ENCODE assay signal across 11 cellular contexts in the genomic region with DNA sequence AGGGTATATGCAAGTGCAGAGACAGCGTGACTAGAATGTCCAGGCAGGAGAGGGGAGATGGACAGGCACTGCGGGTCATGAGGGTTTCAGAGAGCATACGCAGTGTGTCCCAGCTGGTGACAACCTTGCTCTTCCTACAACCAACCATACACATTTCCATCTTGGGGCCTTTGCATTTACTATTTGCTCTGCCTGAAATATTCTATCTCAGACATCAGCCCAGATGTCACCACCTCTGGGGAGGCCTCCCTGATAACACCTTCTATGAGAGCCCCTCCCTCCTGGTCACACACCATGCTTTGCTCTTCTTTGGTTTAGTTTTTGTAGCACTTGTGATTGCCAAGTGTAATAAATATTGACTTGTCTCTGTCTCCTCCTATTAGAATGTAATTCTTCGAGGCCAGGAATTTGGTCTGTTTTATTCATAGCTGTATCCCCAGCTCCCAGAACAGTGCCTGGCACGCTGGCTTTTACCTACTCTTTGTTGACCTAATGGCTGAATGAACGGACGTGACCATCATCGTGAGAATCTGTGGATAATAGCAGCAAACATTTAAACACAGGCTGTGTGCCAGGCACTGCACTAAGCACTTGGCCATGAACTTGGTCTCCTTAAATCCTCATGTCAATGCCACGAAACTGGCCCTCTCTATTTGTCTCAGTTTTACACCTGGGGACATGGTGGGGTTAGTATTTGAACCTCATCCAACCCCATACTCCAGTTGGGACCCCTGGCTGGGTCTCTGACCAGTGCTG. TPM values are rescaled to one million over a fixed set of nuclear protein-coding genes. Genes with fewer than 3 reads are reported as not detected.
DNase-seq lines count a peak whose midpoint lies in the region; ATAC-seq, FAIRE-seq and TF ChIP-seq lines count a peak whose summit lies in the region.
"Had no signal": no experiment of that assay in that cellular context is flagged by ENCODE, and none has a peak within 500 bp of the region (broad histone marks: within the 10 kb centered on the region; RNA-seq: fewer than 3 reads in every experiment).

No MANE protein-coding gene starts in this region.

- TF ChIP-seq CTCF in Loucy (conservative IDR thresholded peaks at IDR 0.05; ENCODE audit: low read length) (no peak), esophagus squamous epithelium (IDR thresholded peaks at IDR 0.05) (no peak)

- peak; percentile 50 for FAIRE-seq in GM12891 (lab: Jason Lieb, UNC)

- no peak for DNase-seq in GM12891 (ENCODE audit: insufficient read length, low spot score)
- DNase-seq in memory B cell (ENCODE audit: low spot score in 2 of 2) = no peak
- no peak for DNase-seq in NCI-H524 (lab: John Stamatoyannopoulos, UW)
- DNase-seq in activated T-helper 2 cell treated with anti-CD3 and anti-CD28 coated beads, Interferon-gamma antibody, Interleukin-2, Interleukin-4, amounts not matched to agents 10 μg/mL and 5 μg/mL and 100 μg/mL, durations not matched to agents 14 hours and 24 hours and 36 hours (ENCODE audit: low spot score) = no peak
- DNase-seq in esophagus squamous epithelium (lab: John Stamatoyannopoulos, UW) = no peak

- peak overlapping the region; percentile 65; the same call in 1 of the 2 replicates for H2AFZ ChIP-seq in Loucy (ENCODE audit: low read length)

- H3K4me1 ChIP-seq in Loucy (ENCODE audit: insufficient read depth, low read length, poor library complexity, severe bottlenecking) = peaks cover 70% of the 10 kb centered on the region
- peaks cover 0 to 24% (median 0%) of the 10 kb centered on the region in 3 donors for H3K4me1 ChIP-seq in esophagus squamous epithelium
- H3K4me1 ChIP-seq: psoas muscle had no signal

- peak overlapping the region; percentile 81 for H3K9ac ChIP-seq in Loucy (ENCODE audit: low read depth, low read length, poor library complexity, severe bottlenecking)

- H3K36me3 ChIP-seq in Loucy (ENCODE audit: insufficient read depth, low read length) (no peaks in the 10 kb centered on the region), esophagus squamous epithelium (no peaks in the 10 kb centered on the region)
- H3K36me3 ChIP-seq: heart right ventricle, thoracic aorta had no signal

- H3K27me3 ChIP-seq in Loucy (ENCODE audit: insufficient read depth, low read length, poor library complexity, severe bottlenecking) (no peaks in the 10 kb centered on the region), esophagus squamous epithelium (no peaks in the 10 kb centered on the region)
- H3K27me3 ChIP-seq: heart right ventricle had no signal

- intact Hi-C loops in activated T-helper 2 cell treated with anti-CD3 and anti-CD28 coated beads, Interferon-gamma antibody, Interleukin-2, Interleukin-4, amounts not matched to agents 10 μg/mL and 5 μg/mL and 100 μg/mL, durations not matched to agents 14 hours and 24 hours and 36 hours (cut with micrococcal nuclease) = loop anchor here (5.0 kb wide), 1 partner anchor 34 kb away; no protein-coding TSS in a partner anchor
- intact Hi-C loops in esophagus squamous epithelium (cut with DNase I) = no loop called here

- H3K4me1 Mint-ChIP-seq in memory B cell = peaks cover 69% of the 10 kb centered on the region
- peaks cover 14% of the 10 kb centered on the region for H3K4me1 Mint-ChIP-seq in activated T-helper 2 cell treated with anti-CD3 and anti-CD28 coated beads, Interferon-gamma antibody, Interleukin-2, Interleukin-4, amounts not matched to agents 10 μg/mL and 5 μg/mL and 100 μg/mL, durations not matched to agents 14 hours and 24 hours and 36 hours (ENCODE audit: low read depth)

- no peaks in the 10 kb centered on the region for H3K9me2 ChIP-seq in Loucy (replicated peaks; ENCODE audit: low read depth, low read length)

- H3K36me3 Mint-ChIP-seq in memory B cell = peaks cover 14% of the 10 kb centered on the region
- H3K36me3 Mint-ChIP-seq in activated T-helper 2 cell treated with anti-CD3 and anti-CD28 coated beads, Interferon-gamma antibody, Interleukin-2, Interleukin-4, amounts not matched to agents 10 μg/mL and 5 μg/mL and 100 μg/mL, durations not matched to agents 14 hours and 24 hours and 36 hours (ENCODE audit: low read depth) = no peaks in the 10 kb centered on the region

- no peaks in the 10 kb centered on the region for H3K27me3 Mint-ChIP-seq in memory B cell
- H3K27me3 Mint-ChIP-seq in activated T-helper 2 cell treated with anti-CD3 and anti-CD28 coated beads, Interferon-gamma antibody, Interleukin-2, Interleukin-4, amounts not matched to agents 10 μg/mL and 5 μg/mL and 100 μg/mL, durations not matched to agents 14 hours and 24 hours and 36 hours (ENCODE audit: low read depth) = no peaks in the 10 kb centered on the region

- peaks cover 42% of the 10 kb centered on the region; the same call in 1 of the 2 replicates for H3K79me2 ChIP-seq in Loucy (ENCODE audit: insufficient read depth, low read length)

- no peaks in the 10 kb centered on the region for H3K9me3 ChIP-seq in Loucy (ENCODE audit: insufficient read depth, low read depth, low read length)
- H3K9me3 ChIP-seq in esophagus squamous epithelium = no peaks in the 10 kb centered on the region
- H3K9me3 ChIP-seq: heart right ventricle, psoas muscle, thoracic aorta had no signal

- 39 to 42% methylated on average over 8 to 9 of the region's 9 CpGs for WGBS in esophagus squamous epithelium, 2 donors

- TF ChIP-seq POLR2A in GM12891 (IDR thresholded peaks at IDR 0.05; ENCODE audit: low read depth, low read length) (peak; percentile 51), esophagus squamous epithelium (IDR thresholded peaks at IDR 0.05) (no peak)

- peak; percentile 6 for ATAC-seq in GM21528 (IDR thresholded peaks at IDR 0.05; ENCODE audit: low FRiP score, unreplicated experiment)
- ATAC-seq in memory B cell (ENCODE audit: low read depth) = no peak
- no peak for ATAC-seq in HG03439 (IDR thresholded peaks at IDR 0.05; ENCODE audit: unreplicated experiment)
- ATAC-seq: psoas muscle had no signal

- peak overlapping the region; percentile 83 for H3K4me2 ChIP-seq in Loucy (ENCODE audit: low read depth, low read length, poor library complexity, severe bottlenecking)

- no peaks in the 10 kb centered on the region for H4K20me1 ChIP-seq in Loucy (ENCODE audit: insufficient read depth, low read length, poor library complexity, severe bottlenecking)

- H3K27ac ChIP-seq in esophagus squamous epithelium = peak overlapping the region in 2 of 4 donors; percentile 43 to 76
- H3K27ac ChIP-seq: psoas muscle, thoracic aorta had no signal

- peaks cover 3% of the 10 kb centered on the region; the same call in 1 of the 2 replicates for H3F3A ChIP-seq in Loucy (ENCODE audit: low read depth)

- H3K9me3 Mint-ChIP-seq in memory B cell = no peaks in the 10 kb centered on the region
- H3K9me3 Mint-ChIP-seq in activated T-helper 2 cell treated with anti-CD3 and anti-CD28 coated beads, Interferon-gamma antibody, Interleukin-2, Interleukin-4, amounts not matched to agents 10 μg/mL and 5 μg/mL and 100 μg/mL, durations not matched to agents 14 hours and 24 hours and 36 hours = no peaks in the 10 kb centered on the region

- peak overlapping the region; percentile 69 for H3K4me3 ChIP-seq in Loucy (ENCODE audit: low read length, poor library complexity, severe bottlenecking)
- H3K4me3 ChIP-seq in esophagus squamous epithelium = peak overlapping the region in 1 of 4 donors; percentile 18
- H3K4me3 ChIP-seq: psoas muscle, thoracic aorta had no signal

- H3K27ac Mint-ChIP-seq in memory B cell = peak overlapping the region; percentile 100
- no peak overlapping the region for H3K27ac Mint-ChIP-seq in activated T-helper 2 cell treated with anti-CD3 and anti-CD28 coated beads, Interferon-gamma antibody, Interleukin-2, Interleukin-4, amounts not matched to agents 10 μg/mL and 5 μg/mL and 100 μg/mL, durations not matched to agents 14 hours and 24 hours and 36 hours

- H3K4me3 Mint-ChIP-seq in memory B cell = peak overlapping the region; percentile 81
- no peak overlapping the region for H3K4me3 Mint-ChIP-seq in activated T-helper 2 cell treated with anti-CD3 and anti-CD28 coated beads, Interferon-gamma antibody, Interleukin-2, Interleukin-4, amounts not matched to agents 10 μg/mL and 5 μg/mL and 100 μg/mL, durations not matched to agents 14 hours and 24 hours and 36 hours (ENCODE audit: low read depth)

TF ChIP-seq in GM12891, 5 proteins besides CTCF, POLR2A, EP300 and RAD21:
- TF ChIP-seq PAX5 (IDR thresholded peaks at IDR 0.05; ENCODE audit: insufficient read depth, low read length, severe bottlenecking) = no peak
- TF ChIP-seq POLR2AphosphoS5 (IDR thresholded peaks at IDR 0.05; ENCODE audit: low read depth, low read length) = peak; percentile 69

RNA-seq across cellular contexts. Expression of a gene that starts 51.9 kb away (rescaled TPM):
- polyA plus RNA-seq in GM12891 (2012; ENCODE audit: low read depth, missing spikeins) = 139 TPM
- 7.1 and 9.6 TPM in 2 replicates for total RNA-seq in activated T-helper 2 cell treated with anti-CD3 and anti-CD28 coated beads, Interferon-gamma antibody, Interleukin-2, Interleukin-4, amounts not matched to agents 10 μg/mL and 5 μg/mL and 100 μg/mL, durations not matched to agents 14 hours and 24 hours and 36 hours
- total RNA-seq in esophagus squamous epithelium = 10 to 100 TPM in 2 of 4 donors, 1 to 10 TPM in 2; 5.3 to 15.8 (median 9.5) TPM
